In the genomic region with DNA sequence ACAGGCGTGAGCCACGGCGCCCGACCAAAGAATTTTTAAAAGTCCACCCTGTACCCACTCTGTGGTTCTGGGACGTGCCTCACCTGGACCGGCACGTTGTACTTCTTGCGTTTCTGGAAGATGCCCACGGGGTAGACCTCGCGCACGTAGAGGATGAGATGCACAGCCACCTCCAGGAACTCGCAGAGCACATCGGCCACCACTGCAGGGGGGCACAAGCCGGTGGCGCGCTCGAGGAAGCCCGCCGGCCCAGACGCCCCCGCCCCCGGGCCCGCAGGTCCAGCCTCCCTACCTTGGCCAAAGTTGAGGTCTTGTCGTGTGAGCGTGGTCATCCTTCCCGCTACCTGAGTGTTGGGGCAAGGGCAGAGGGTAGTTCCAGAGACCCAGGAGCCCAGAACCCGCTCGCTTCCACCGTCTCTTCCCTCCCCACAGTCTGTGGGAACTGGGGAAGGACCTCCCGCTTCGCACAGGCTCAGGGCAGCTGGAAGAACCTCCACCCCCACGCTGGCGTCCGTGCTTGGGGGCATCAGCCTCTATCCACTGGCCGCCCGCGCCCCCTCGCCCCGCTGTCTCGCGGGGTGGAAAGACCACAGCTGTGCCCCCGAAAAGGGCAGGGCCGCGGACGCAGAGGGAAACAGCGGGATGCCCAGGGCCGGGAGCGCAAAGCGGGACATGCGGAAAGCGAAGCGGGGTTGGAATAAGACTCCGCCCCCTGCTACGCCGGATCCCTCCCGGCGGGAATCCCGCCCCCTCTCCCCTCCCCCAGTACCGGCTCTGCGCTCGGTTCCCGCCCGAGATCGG, we compare ENCODE assay signal across 8 cellular contexts. TPM values are rescaled to one million over a fixed set of nuclear protein-coding genes. Genes with fewer than 3 reads are reported as not detected.
DNase-seq lines count a peak whose midpoint lies in the region; ATAC-seq, FAIRE-seq and TF ChIP-seq lines count a peak whose summit lies in the region.

No MANE protein-coding gene starts in this region.

- H3K27me3 ChIP-seq in Karpas-422 (ENCODE audit: low read length) (no peaks in the 10 kb centered on the region), bronchial epithelial cell (ENCODE audit: control insufficient read depth, insufficient read depth, low read length) (peaks cover 5% of the 10 kb centered on the region), thyroid gland (no peaks in the 10 kb centered on the region)

- H3K4me1 ChIP-seq in Karpas-422 (ENCODE audit: low read length), result peaks cover 50% of the 10 kb centered on the region
- peaks cover 7 to 10% of the 10 kb centered on the region in 2 donors for H3K4me1 ChIP-seq in thyroid gland

- H3K27ac ChIP-seq in Karpas-422 (ENCODE audit: low read length), result peak overlapping the region; percentile 91; the same call in 1 of the 2 replicates
- H3K27ac ChIP-seq in thyroid gland, result peak overlapping the region in 2 of 3 donors; percentile 68 to 74

- WGBS in lower leg skin, 2 donors, result 4 to 11% methylated on average over 40 to 58 of the region's 65 CpGs
- 7 to 12% methylated on average over 31 to 33 of the region's 65 CpGs for WGBS in thyroid gland, 2 donors

- DNase-seq in GM12891 (ENCODE audit: insufficient read length, low spot score) (no peak), Karpas-422 (peak; percentile 43), bronchial epithelial cell (ENCODE audit: low read depth) (no peak), lower leg skin (ENCODE audit: low spot score in 2 of 2) (peak in 1 of 2 donors; percentile 88), thyroid gland (no peak), DMS79 treated with DMSO at 0.1 percent for 48 hours (lab: John Stamatoyannopoulos, UW) (no peak), NCI-H226 (no peak)

- peaks cover 15% of the 10 kb centered on the region for H3K79me2 ChIP-seq in Karpas-422 (ENCODE audit: low read length)

- no peak for TF ChIP-seq POLR2A in GM12891 (IDR thresholded peaks at IDR 0.05; ENCODE audit: low read depth, low read length)
- TF ChIP-seq POLR2A in lower leg skin (IDR thresholded peaks at IDR 0.05), result no peak
- no peak for TF ChIP-seq POLR2A in thyroid gland (IDR thresholded peaks at IDR 0.05)

- no peaks in the 10 kb centered on the region for H3K9me3 ChIP-seq in Karpas-422 (ENCODE audit: low read length)
- H3K9me3 ChIP-seq in thyroid gland, result no peaks in the 10 kb centered on the region

- H2AFZ ChIP-seq in Karpas-422 (ENCODE audit: low read length), result peak overlapping the region; percentile 98; the same call in 1 of the 2 replicates

- H4K20me1 ChIP-seq in Karpas-422 (ENCODE audit: insufficient read depth, low read depth, low read length), result no peaks in the 10 kb centered on the region

- no peaks in the 10 kb centered on the region for H3K9me2 ChIP-seq in Karpas-422 (replicated peaks; ENCODE audit: insufficient read depth, low read length)

- ATAC-seq in GM21737 (IDR thresholded peaks at IDR 0.05; ENCODE audit: unreplicated experiment), result peak; percentile 5

- TF ChIP-seq CTCF in bronchial epithelial cell (IDR thresholded peaks at IDR 0.05; ENCODE audit: insufficient read depth, low read length, severe bottlenecking) (no peak), lower leg skin (IDR thresholded peaks at IDR 0.05) (no peak), thyroid gland (IDR thresholded peaks at IDR 0.05) (no peak)

- FAIRE-seq in GM12891 (lab: Jason Lieb, UNC) (peak; percentile 20), bronchial epithelial cell (lab: Jason Lieb, UNC) (no peak)

- H3K36me3 ChIP-seq in Karpas-422 (ENCODE audit: insufficient read depth, low read length) (no peaks in the 10 kb centered on the region), bronchial epithelial cell (ENCODE audit: control insufficient read depth, insufficient read depth, low read length) (peaks cover 8% of the 10 kb centered on the region), thyroid gland (peaks cover 0 to 1% of the 10 kb centered on the region in 2 donors)

- peak overlapping the region; percentile 94 for H3K9ac ChIP-seq in Karpas-422 (ENCODE audit: low read length)

- intact Hi-C loops in lower leg skin (cut with DNase I; ENCODE audit: low total_unique reads), result no loop called here
- intact Hi-C loops in thyroid gland (cut with DNase I), result no loop called here

- peak overlapping the region; percentile 90 for H3K4me2 ChIP-seq in Karpas-422 (ENCODE audit: low read depth, low read length, poor library complexity, severe bottlenecking)

- H3K4me3 ChIP-seq in Karpas-422 (ENCODE audit: low read length) (peak overlapping the region; percentile 95), bronchial epithelial cell (ENCODE audit: low read depth, low read length) (peak overlapping the region; percentile 85), lower leg skin (ENCODE audit: low read depth, poor library complexity, severe bottlenecking) (peak overlapping the region; percentile 68), thyroid gland (replicated peaks in 1 of 3) (peak overlapping the region; percentile 62 to 83 (median 79))

TF ChIP-seq in GM12891, 5 proteins besides CTCF, POLR2A, EP300 and RAD21:
- TF ChIP-seq POU2F2 (IDR thresholded peaks at IDR 0.05; ENCODE audit: low read depth, low read length) (no peak), TAF1 (IDR thresholded peaks at IDR 0.05; ENCODE audit: low read depth, low read length) (0 out of 2 replicates have a peak, but pooled peaks have one; percentile 3)

RNA-seq across cellular contexts. Expression of a gene that starts 0.5 kb away (rescaled TPM):
- polyA plus RNA-seq in GM12891 (2012; ENCODE audit: low read depth, missing spikeins), result 47.6 TPM
- total RNA-seq in Karpas-422 (2014; rRNA removed; shearing (Covaris generic); ENCODE audit: low replicate concordance), result 89.3 and 117 TPM in 2 replicates
- total RNA-seq in bronchial epithelial cell (41.6 and 44.5 TPM in 2 replicates), lower leg skin (10 to 100 TPM; 22.7 to 40.0 (median 32.5) TPM), thyroid gland (10 to 100 TPM; 12.0 to 43.9 (median 21.5) TPM)

RNA-seq across cellular contexts. Expression of a gene that starts 11.0 kb away (rescaled TPM):
- polyA plus RNA-seq in GM12891 (2012; ENCODE audit: low read depth, missing spikeins), result 0.01 TPM
- not detected in 2 replicates for total RNA-seq in Karpas-422 (2014; rRNA removed; shearing (Covaris generic); ENCODE audit: low replicate concordance)
- total RNA-seq in bronchial epithelial cell (not detected in 2 replicates), lower leg skin (under 1 TPM in 3 of 4 donors, not detected in 1; 0.15 to 0.52 (median 0.36) TPM), thyroid gland (not detected)

RNA-seq across cellular contexts. Expression of a gene that starts 16.5 kb away (rescaled TPM):
- 13.5 TPM for polyA plus RNA-seq in GM12891 (2012; ENCODE audit: low read depth, missing spikeins)
- 0.25 and 0.60 TPM in 2 replicates for total RNA-seq in Karpas-422 (2014; rRNA removed; shearing (Covaris generic); ENCODE audit: low replicate concordance)
- total RNA-seq in bronchial epithelial cell (13.2 and 14.2 TPM in 2 replicates), lower leg skin (10 to 100 TPM; 14.1 to 18.8 (median 16.7) TPM), thyroid gland (10 to 100 TPM in 2 of 4 donors, 1 to 10 TPM in 2; 8.1 to 10.9 (median 10.3) TPM)

RNA-seq across cellular contexts. Expression of a gene that starts 25.8 kb away (rescaled TPM):
- 13.6 TPM for polyA plus RNA-seq in GM12891 (2012; ENCODE audit: low read depth, missing spikeins)
- 0.87 TPM in 1 of 2 replicates, not detected in the other for total RNA-seq in Karpas-422 (2014; rRNA removed; shearing (Covaris generic); ENCODE audit: low replicate concordance)
- total RNA-seq in bronchial epithelial cell (9.0 and 14.7 TPM in 2 replicates), lower leg skin (10 to 100 TPM; 25.0 to 32.3 (median 27.0) TPM), thyroid gland (10 to 100 TPM; 33.1 to 40.9 (median 34.4) TPM)

RNA-seq across cellular contexts. Expression of a gene that starts 26.2 kb away (rescaled TPM):
- 0.28 TPM for polyA plus RNA-seq in GM12891 (2012; ENCODE audit: low read depth, missing spikeins)
- total RNA-seq in Karpas-422 (2014; rRNA removed; shearing (Covaris generic); ENCODE audit: low replicate concordance), result not detected in 2 replicates
- total RNA-seq in bronchial epithelial cell (49.5 and 75.7 TPM in 2 replicates), lower leg skin (10 to 100 TPM in 3 of 4 donors, 1 to 10 TPM in 1; 9.1 to 19.5 (median 14.9) TPM), thyroid gland (1 to 10 TPM; 4.3 to 9.9 (median 6.7) TPM)
